Comparison of ENCODE assay signal across 11 cellular contexts in genomic region chr2:121501070-121501469, GRCh38. TPM values are rescaled to one million over a fixed set of nuclear protein-coding genes. Genes with fewer than 3 reads are reported as not detected.
A peak's percentile ranks its signal among the peaks of the same experiment; 100 is the strongest.
DNase-seq lines count a peak whose midpoint lies in the region; ATAC-seq lines count a peak whose summit lies in the region.
"Had no signal": no experiment of that assay in that cellular context is flagged by ENCODE, and none has a peak within 500 bp of the region (broad histone marks: within the 10 kb centered on the region; RNA-seq: fewer than 3 reads in every experiment).

No MANE protein-coding gene starts in this region.

- H3K4me3 Mint-ChIP-seq in natural killer cell treated with Interleukin-12 subunit alpha and Interleukin-12 subunit beta and Interleukin-15 and Interleukin-18, amount 100 ng/mL, for 72 hours: peak overlapping the region; percentile 36
- H3K4me3 Mint-ChIP-seq: T-cell had no signal

- peak overlapping the region; percentile 1 to 85 for H3K27ac Mint-ChIP-seq in natural killer cell treated with Interleukin-12 subunit alpha and Interleukin-12 subunit beta and Interleukin-15 and Interleukin-18, amount 100 ng/mL, for 72 hours
- H3K27ac Mint-ChIP-seq: T-cell had no signal

- H3K4me1 Mint-ChIP-seq in natural killer cell treated with Interleukin-12 subunit alpha and Interleukin-12 subunit beta and Interleukin-15 and Interleukin-18, amount 100 ng/mL, for 72 hours (ENCODE audit: low read depth in 2 of 2): peaks cover 40 to 41% of the 10 kb centered on the region in 2 donors

- DNase-seq in ELR (ENCODE audit: low read depth) (peak; percentile 39), cerebellar cortex (ENCODE audit: low spot score) (peak; percentile 52), NCI-H1048 (lab: John Stamatoyannopoulos, UW) (no peak), germinal center (ENCODE audit: low spot score) (no peak)
- no peak for DNase-seq in natural killer cell treated with Interleukin-12 subunit alpha and Interleukin-12 subunit beta and Interleukin-15 and Interleukin-18, amount 100 ng/mL, for 72 hours (ENCODE audit: low spot score)
- no peak for DNase-seq in activated naive CD4-positive, alpha-beta T cell treated with Interleukin-2 at 50 U/mL for 16 hours
- DNase-seq: NCI-H526 treated with DMSO at 0.1 percent for 48 hours, T-cell had no signal

- H3K36me3 Mint-ChIP-seq in natural killer cell treated with Interleukin-12 subunit alpha and Interleukin-12 subunit beta and Interleukin-15 and Interleukin-18, amount 100 ng/mL, for 72 hours: peaks cover 19% of the 10 kb centered on the region

- H3K27me3 Mint-ChIP-seq in natural killer cell treated with Interleukin-12 subunit alpha and Interleukin-12 subunit beta and Interleukin-15 and Interleukin-18, amount 100 ng/mL, for 72 hours: no peaks in the 10 kb centered on the region
- H3K27me3 Mint-ChIP-seq: T-cell had no signal

- ATAC-seq in HG03469 (IDR thresholded peaks at IDR 0.05; ENCODE audit: unreplicated experiment): peak; percentile 45
- peak; percentile 64 to 65 for ATAC-seq in natural killer cell treated with Interleukin-12 subunit alpha and Interleukin-12 subunit beta and Interleukin-15 and Interleukin-18, amount 100 ng/mL, for 72 hours
- no peak for ATAC-seq in HG03280 (IDR thresholded peaks at IDR 0.05; ENCODE audit: unreplicated experiment)
- ATAC-seq: T-cell had no signal

- H3K9me3 Mint-ChIP-seq in natural killer cell treated with Interleukin-12 subunit alpha and Interleukin-12 subunit beta and Interleukin-15 and Interleukin-18, amount 100 ng/mL, for 72 hours: peaks cover 4% of the 10 kb centered on the region

RNA-seq across cellular contexts. Expression of gene RNU4ATAC, which starts 29.6 kb away (rescaled TPM):
- not detected for total RNA-seq in natural killer cell treated with Interleukin-12 subunit alpha and Interleukin-12 subunit beta and Interleukin-15 and Interleukin-18, amount 100 ng/mL, for 72 hours
- total RNA-seq: lung, T-cell had no signal

Comparison
In these comparisons a context has a peak if more than half of its experiments do, and no peak if none do; other contexts are left out.
1. DNase-seq: peak in ELR (single experiment) and cerebellar cortex (single experiment); none in natural killer cell treated with Interleukin-12 subunit alpha and Interleukin-12 subunit beta and Interleukin-15 and Interleukin-18, amount 100 ng/mL, for 72 hours (single experiment), NCI-H1048 (single experiment), germinal center (single experiment) and activated naive CD4-positive, alpha-beta T cell treated with Interleukin-2 at 50 U/mL for 16 hours (single experiment).